ENCODE assay signal across 10 cellular contexts in the genomic region with DNA sequence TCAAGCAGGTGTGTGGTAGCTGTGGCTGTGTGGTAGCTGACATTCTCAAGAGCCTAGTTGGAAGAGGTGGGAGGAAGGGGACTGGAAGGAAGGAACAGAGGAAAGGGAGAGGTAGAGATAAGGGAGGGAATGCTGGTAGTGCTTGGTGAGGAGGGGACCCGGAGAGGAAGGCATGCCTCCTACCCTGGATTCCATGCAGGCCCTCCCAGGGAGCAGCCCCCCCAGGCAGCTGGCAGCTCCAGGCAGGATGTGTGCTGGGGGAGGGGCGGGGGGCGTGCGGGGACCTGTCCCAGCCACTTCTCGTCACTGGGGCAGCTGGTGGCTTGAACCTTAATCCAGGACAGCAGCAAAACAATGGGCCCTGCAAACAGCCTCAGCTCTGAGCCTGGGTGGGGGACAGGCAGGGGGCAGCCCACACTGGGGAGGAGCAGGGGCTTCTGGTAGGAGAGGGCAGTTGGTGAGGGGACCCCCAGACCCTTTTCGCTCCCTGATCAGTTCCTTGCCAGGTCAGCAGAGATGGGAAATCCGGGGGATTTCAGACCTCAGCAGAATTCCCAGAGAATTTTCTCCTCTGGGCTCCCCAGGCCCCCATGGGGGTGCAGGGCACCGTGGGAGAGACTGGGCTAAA. TPM values are rescaled to one million over a fixed set of nuclear protein-coding genes. Genes with fewer than 3 reads are reported as not detected.
A peak's percentile ranks its signal among the peaks of the same experiment; 100 is the strongest.
DNase-seq lines count a peak whose midpoint lies in the region; ATAC-seq and TF ChIP-seq lines count a peak whose summit lies in the region.
"Had no signal": no experiment of that assay in that cellular context is flagged by ENCODE, and none has a peak within 500 bp of the region (broad histone marks: within the 10 kb centered on the region; RNA-seq: fewer than 3 reads in every experiment).

No MANE protein-coding gene starts in this region.

- H3K18ac ChIP-seq in IMR-90 (ENCODE audit: low read depth, low read length), result peak overlapping the region; percentile 62; the same call in 1 of the 2 replicates

- peak overlapping the region; percentile 64 for H2BK120ac ChIP-seq in IMR-90 (ENCODE audit: low read depth, low read length)

- H4K20me1 ChIP-seq in IMR-90 (ENCODE audit: insufficient read depth, low read length), result peaks cover 69% of the 10 kb centered on the region

- peak overlapping the region; percentile 59 for H2BK20ac ChIP-seq in IMR-90 (ENCODE audit: low read depth, low read length)

- dilution Hi-C loops in IMR-90 (cut with HindIII; ENCODE audit: low sequenced_read_pairs, unreplicated experiment), result no loop called here

- H2AK9ac ChIP-seq in IMR-90 (replicated peaks; ENCODE audit: low read depth, low read length, poor library complexity), result peak overlapping the region; percentile 84

- peak overlapping the region in 4 of 5 experiments; percentile 12 to 84 (median 54) for H3K27ac Mint-ChIP-seq in brain
- no peak overlapping the region for H3K27ac Mint-ChIP-seq in activated T-helper 17 cell treated with anti-CD3 and anti-CD28 coated beads, Interleukin-2, amount 50 U/mL, for 72 hours

- in situ Hi-C loops in IMR-90 (cut with MboI; ENCODE audit: low sequenced_read_pairs), result no loop called here

- H3K14ac ChIP-seq in IMR-90 (replicated peaks; ENCODE audit: low read depth, low read length), result peak overlapping the region; percentile 93

- H3K9me1 ChIP-seq in IMR-90 (ENCODE audit: insufficient read depth, low read length), result peaks cover 36% of the 10 kb centered on the region

- peak overlapping the region; percentile 63; the same call in 1 of the 2 replicates for H3K56ac ChIP-seq in IMR-90 (ENCODE audit: extremely low read depth, insufficient read depth, low read length)

- H3K9ac ChIP-seq in IMR-90 (ENCODE audit: low read depth, low read length), result peak overlapping the region; percentile 81

- BruUV-seq in IMR-90 (replicated peaks; lab: Mats Ljungman, UMichigan), result no TSS peak

- TF ChIP-seq POLR2A in IMR-90 (IDR thresholded peaks at IDR 0.05; ENCODE audit: low read depth, low read length), result no peak

- CTCF ChIA-PET in IMR-90 (lab: Yijun Ruan, JAX), result interaction anchor here (1.1 kb wide), 1 partner anchor 10 kb away, joined by 6 read pairs; no protein-coding TSS in a partner anchor

- no peak overlapping the region for H2AFZ ChIP-seq in IMR-90 (replicated peaks; ENCODE audit: low read length, poor library complexity)

- peak overlapping the region; percentile 94 for H3K4me2 ChIP-seq in IMR-90 (ENCODE audit: low read depth, low read length)

- no peak overlapping the region for H4K5ac ChIP-seq in IMR-90 (ENCODE audit: low read depth, low read length)

- H2BK5ac ChIP-seq in IMR-90 (ENCODE audit: low read depth, low read length, poor library complexity, severe bottlenecking), result peak overlapping the region; percentile 61

- H3K4me1 ChIP-seq in IMR-90 (ENCODE audit: control insufficient read depth, insufficient read depth, low read length), result peaks cover 41% of the 10 kb centered on the region

- H3K4me3 ChIP-seq in IMR-90 (ENCODE audit: insufficient read depth, low read depth, low read length), result peak overlapping the region; percentile 65; the same call in 1 of the 2 replicates

- H3K36me3 Mint-ChIP-seq in brain, result no peaks in the 10 kb centered on the region
- H3K36me3 Mint-ChIP-seq in activated T-helper 17 cell treated with anti-CD3 and anti-CD28 coated beads, Interleukin-2, amount 50 U/mL, for 72 hours (ENCODE audit: low read depth), result no peaks in the 10 kb centered on the region

- H2AK5ac ChIP-seq in IMR-90 (ENCODE audit: low read depth, low read length), result peak overlapping the region; percentile 98

- TF ChIP-seq CTCF in IMR-90 (conservative IDR thresholded peaks at IDR 0.05; ENCODE audit: low read depth, low read length) (no peak), brain (conservative IDR thresholded peaks at IDR 0.05) (no peak)

- peak overlapping the region; percentile 84 for H3K4ac ChIP-seq in IMR-90 (ENCODE audit: low read depth, low read length)

- no peak for TF ChIP-seq RAD21 in IMR-90 (IDR thresholded peaks at IDR 0.05; ENCODE audit: low read length)

- peaks cover 82% of the 10 kb centered on the region for H3K4me1 Mint-ChIP-seq in brain
- H3K4me1 Mint-ChIP-seq in activated T-helper 17 cell treated with anti-CD3 and anti-CD28 coated beads, Interleukin-2, amount 50 U/mL, for 72 hours, result peaks cover 7% of the 10 kb centered on the region

- H3K79me1 ChIP-seq in IMR-90 (ENCODE audit: low read depth in 1 of 2, low read length in 2 of 2), result peaks cover 54 to 91% of the 10 kb centered on the region in 2 experiments

- peak overlapping the region; percentile 77 for H4K91ac ChIP-seq in IMR-90 (ENCODE audit: insufficient read depth, low read depth, low read length)

- H3K27me3 ChIP-seq in IMR-90 (ENCODE audit: control insufficient read depth, insufficient read depth, low read length), result no peaks in the 10 kb centered on the region
- H3K27me3 ChIP-seq: foreskin keratinocyte had no signal

- peak overlapping the region; percentile 90 for H3K27ac ChIP-seq in IMR-90 (ENCODE audit: insufficient read depth, low read length)
- H3K27ac ChIP-seq: foreskin keratinocyte had no signal

- peak overlapping the region; percentile 46 to 78 (median 60) for H3K4me3 Mint-ChIP-seq in brain
- H3K4me3 Mint-ChIP-seq in activated T-helper 17 cell treated with anti-CD3 and anti-CD28 coated beads, Interleukin-2, amount 50 U/mL, for 72 hours, result no peak overlapping the region

- H4K8ac ChIP-seq in IMR-90 (ENCODE audit: low read depth in 2 of 2, low read length in 2 of 2), result peak overlapping the region; percentile 25 to 44; a peak in 3 of 4 replicates

- H3K9me3 Mint-ChIP-seq in brain, result no peaks in the 10 kb centered on the region
- H3K9me3 Mint-ChIP-seq in activated T-helper 17 cell treated with anti-CD3 and anti-CD28 coated beads, Interleukin-2, amount 50 U/mL, for 72 hours, result no peaks in the 10 kb centered on the region

- WGBS in IMR-90 (ENCODE audit: extremely low coverage in 2 of 2, insufficient read length in 1 of 2), 2 experiments, result 24% methylated on average over 5 of the region's 8 CpGs; no CpG with 5 or more reads in 1 of the 2 experiments

- peak overlapping the region; percentile 98 for H3K23ac ChIP-seq in IMR-90 (ENCODE audit: low read depth, low read length)

- ATAC-seq in IMR-90 (ENCODE audit: low read depth) (no peak), HG02981 (IDR thresholded peaks at IDR 0.05; ENCODE audit: unreplicated experiment) (no peak)
- ATAC-seq in activated T-helper 17 cell treated with anti-CD3 and anti-CD28 coated beads, Interleukin-2, amount 50 U/mL, for 72 hours (replicated peaks), result no peak

- DNase-seq in A172 (ENCODE audit: low spot score) (peak; percentile 32), IMR-90 (no peak), lung microvascular endothelial cell (ENCODE audit: low read depth in 2 of 2) (peak; percentile 18 to 69), T1000 (lab: John Stamatoyannopoulos, UW) (no peak)
- DNase-seq in activated CD4-positive, alpha-beta T cell treated with anti-CD3 and anti-CD28 coated beads, Interleukin-2, amount 50 U/mL, for 1 hour, result no peak
- DNase-seq: stimulated activated naive CD4-positive, alpha-beta T cell treated with Interleukin-2 at 50 U/mL for 16 hours had no signal

- peaks cover 30% of the 10 kb centered on the region for H3K36me3 ChIP-seq in IMR-90 (ENCODE audit: control insufficient read depth, insufficient read depth, low read length)

- H3K27me3 Mint-ChIP-seq in brain, result peaks cover 29% of the 10 kb centered on the region
- H3K27me3 Mint-ChIP-seq in activated T-helper 17 cell treated with anti-CD3 and anti-CD28 coated beads, Interleukin-2, amount 50 U/mL, for 72 hours, result peaks cover 38% of the 10 kb centered on the region

- intact Hi-C loops in IMR-90 (cut with micrococcal nuclease), result no loop called here

- H3K9me3 ChIP-seq in IMR-90 (ENCODE audit: control insufficient read depth, insufficient read depth, low read length), result no peaks in the 10 kb centered on the region

- H2BK15ac ChIP-seq in IMR-90 (ENCODE audit: low read depth, low read length), result peak overlapping the region; percentile 84

- POLR2A ChIA-PET in IMR-90 (lab: Charles Lee; ENCODE audit: unreplicated experiment), result interaction anchor here (1.5 kb wide), 1 partner anchor 10 kb away, joined by 4 read pairs; no protein-coding TSS in a partner anchor

TF ChIP-seq in IMR-90, 13 proteins besides CTCF, POLR2A, EP300 and RAD21 (continues in another document):
- TF ChIP-seq BHLHE40 (IDR thresholded peaks at IDR 0.05; ENCODE audit: low read depth, low read length) (no peak), CEBPB (IDR thresholded peaks at IDR 0.05; ENCODE audit: low read depth, low read length) (no peak), RCOR1 (IDR thresholded peaks at IDR 0.05; ENCODE audit: insufficient replicate concordance, low read length) (no peak), NFE2L2 (IDR thresholded peaks at IDR 0.05; ENCODE audit: low read depth, low read length) (no peak), SMC3 (IDR thresholded peaks at IDR 0.05; ENCODE audit: low read depth, low read length) (no peak)
- TF ChIP-seq, protein P1, sequence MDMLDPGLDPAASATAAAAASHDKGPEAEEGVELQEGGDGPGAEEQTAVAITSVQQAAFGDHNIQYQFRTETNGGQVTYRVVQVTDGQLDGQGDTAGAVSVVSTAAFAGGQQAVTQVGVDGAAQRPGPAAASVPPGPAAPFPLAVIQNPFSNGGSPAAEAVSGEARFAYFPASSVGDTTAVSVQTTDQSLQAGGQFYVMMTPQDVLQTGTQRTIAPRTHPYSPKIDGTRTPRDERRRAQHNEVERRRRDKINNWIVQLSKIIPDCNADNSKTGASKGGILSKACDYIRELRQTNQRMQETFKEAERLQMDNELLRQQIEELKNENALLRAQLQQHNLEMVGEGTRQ (IDR thresholded peaks at IDR 0.05; ENCODE audit: low read depth, low read length), result no peak
- TF ChIP-seq, protein P2, sequence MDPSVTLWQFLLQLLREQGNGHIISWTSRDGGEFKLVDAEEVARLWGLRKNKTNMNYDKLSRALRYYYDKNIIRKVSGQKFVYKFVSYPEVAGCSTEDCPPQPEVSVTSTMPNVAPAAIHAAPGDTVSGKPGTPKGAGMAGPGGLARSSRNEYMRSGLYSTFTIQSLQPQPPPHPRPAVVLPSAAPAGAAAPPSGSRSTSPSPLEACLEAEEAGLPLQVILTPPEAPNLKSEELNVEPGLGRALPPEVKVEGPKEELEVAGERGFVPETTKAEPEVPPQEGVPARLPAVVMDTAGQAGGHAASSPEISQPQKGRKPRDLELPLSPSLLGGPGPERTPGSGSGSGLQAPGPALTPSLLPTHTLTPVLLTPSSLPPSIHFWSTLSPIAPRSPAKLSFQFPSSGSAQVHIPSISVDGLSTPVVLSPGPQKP (IDR thresholded peaks at IDR 0.05; ENCODE audit: borderline replicate concordance, low read depth, low read length), result no peak

RNA-seq across cellular contexts. Expression of a gene that starts 27.1 kb away (rescaled TPM):
- 48.9 and 68.6 TPM in 2 replicates for total RNA-seq in A172 (2014; rRNA removed; shearing (Covaris generic))
- 9.3 and 17.8 TPM in 2 replicates for total RNA-seq in IMR-90 (2012; rRNA removed)
- 42.7 and 43.3 TPM in 2 replicates for polyA plus RNA-seq in IMR-90 (2012; rRNA removed)
- 30.0 and 40.5 TPM in 2 replicates for polyA plus RNA-seq in IMR-90 (2012; cell fraction: cytosol; rRNA removed)
- polyA plus RNA-seq in IMR-90 (2012; cell fraction: nucleus; rRNA removed; ENCODE audit: low replicate concordance), result 56.1 and 68.3 TPM in 2 replicates
- polyA plus RNA-seq in brain (ENCODE audit: insufficient read depth, low read depth, low replicate concordance), result 59.0 TPM
- 25.5 and 33.7 TPM in 2 replicates for total RNA-seq in lung microvascular endothelial cell
- 1 to 10 TPM in 1 of 2 donors, under 1 TPM in 1; 0.69 to 2.2 TPM for total RNA-seq in activated T-helper 17 cell treated with anti-CD3 and anti-CD28 coated beads, Interleukin-2, amount 50 U/mL, for 72 hours

Comparison
In these comparisons a context has a peak if more than half of its experiments do, and no peak if none do; other contexts are left out.
1. DNase-seq: peak in A172 (single experiment) and lung microvascular endothelial cell (2 of 2); none in IMR-90 (single experiment), activated CD4-positive, alpha-beta T cell treated with anti-CD3 and anti-CD28 coated beads, Interleukin-2, amount 50 U/mL, for 1 hour (single experiment) and T1000 (single experiment).